In the genomic region with DNA sequence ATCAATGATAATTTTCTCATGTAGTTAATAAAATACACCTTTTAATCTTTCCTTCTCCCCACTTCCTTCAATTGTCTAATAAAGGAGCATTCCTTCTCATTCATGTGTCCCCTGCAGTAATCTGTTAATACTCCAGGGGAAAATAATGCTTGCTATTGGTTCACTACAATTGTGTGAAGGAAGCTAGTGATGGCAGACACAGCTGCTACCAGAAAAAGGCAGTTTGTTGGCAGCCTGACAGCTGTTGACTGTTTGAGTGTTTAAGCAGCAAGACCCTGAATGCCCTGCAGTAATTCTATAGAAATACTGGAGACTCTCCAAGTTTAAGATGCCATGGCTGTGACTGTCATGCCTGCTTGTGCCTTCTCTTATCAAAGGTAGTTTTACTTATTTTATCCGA, we compare ENCODE assay signal across 1 cellular context.
TF ChIP-seq lines count a peak whose summit lies in the region.

No MANE protein-coding gene starts in this region.

TF ChIP-seq in SK-N-SH treated with all-trans-retinoic acid at 6 μM for 48 hours, 23 proteins besides CTCF, POLR2A, EP300 and RAD21 (continued from another document):
- TF ChIP-seq, protein P1, sequence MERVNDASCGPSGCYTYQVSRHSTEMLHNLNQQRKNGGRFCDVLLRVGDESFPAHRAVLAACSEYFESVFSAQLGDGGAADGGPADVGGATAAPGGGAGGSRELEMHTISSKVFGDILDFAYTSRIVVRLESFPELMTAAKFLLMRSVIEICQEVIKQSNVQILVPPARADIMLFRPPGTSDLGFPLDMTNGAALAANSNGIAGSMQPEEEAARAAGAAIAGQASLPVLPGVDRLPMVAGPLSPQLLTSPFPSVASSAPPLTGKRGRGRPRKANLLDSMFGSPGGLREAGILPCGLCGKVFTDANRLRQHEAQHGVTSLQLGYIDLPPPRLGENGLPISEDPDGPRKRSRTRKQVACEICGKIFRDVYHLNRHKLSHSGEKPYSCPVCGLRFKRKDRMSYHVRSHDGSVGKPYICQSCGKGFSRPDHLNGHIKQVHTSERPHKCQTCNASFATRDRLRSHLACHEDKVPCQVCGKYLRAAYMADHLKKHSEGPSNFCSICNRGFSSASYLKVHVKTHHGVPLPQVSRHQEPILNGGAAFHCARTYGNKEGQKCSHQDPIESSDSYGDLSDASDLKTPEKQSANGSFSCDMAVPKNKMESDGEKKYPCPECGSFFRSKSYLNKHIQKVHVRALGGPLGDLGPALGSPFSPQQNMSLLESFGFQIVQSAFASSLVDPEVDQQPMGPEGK (CRISPR knock-in tag; IDR thresholded peaks at IDR 0.05; ENCODE audit: borderline replicate concordance): no peak
- no peak for TF ChIP-seq ESRRG (CRISPR knock-in tag; IDR thresholded peaks at IDR 0.05)
- TF ChIP-seq ZFP30 (CRISPR knock-in tag; IDR thresholded peaks at IDR 0.05): no peak
- TF ChIP-seq ISL1 (CRISPR knock-in tag; IDR thresholded peaks at IDR 0.05): no peak
- TF ChIP-seq, protein P2, sequence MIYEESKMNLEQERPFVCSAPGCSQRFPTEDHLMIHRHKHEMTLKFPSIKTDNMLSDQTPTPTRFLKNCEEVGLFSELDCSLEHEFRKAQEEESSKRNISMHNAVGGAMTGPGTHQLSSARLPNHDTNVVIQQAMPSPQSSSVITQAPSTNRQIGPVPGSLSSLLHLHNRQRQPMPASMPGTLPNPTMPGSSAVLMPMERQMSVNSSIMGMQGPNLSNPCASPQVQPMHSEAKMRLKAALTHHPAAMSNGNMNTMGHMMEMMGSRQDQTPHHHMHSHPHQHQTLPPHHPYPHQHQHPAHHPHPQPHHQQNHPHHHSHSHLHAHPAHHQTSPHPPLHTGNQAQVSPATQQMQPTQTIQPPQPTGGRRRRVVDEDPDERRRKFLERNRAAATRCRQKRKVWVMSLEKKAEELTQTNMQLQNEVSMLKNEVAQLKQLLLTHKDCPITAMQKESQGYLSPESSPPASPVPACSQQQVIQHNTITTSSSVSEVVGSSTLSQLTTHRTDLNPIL (CRISPR knock-in tag; IDR thresholded peaks at IDR 0.05; ENCODE audit: low read depth): no peak
